19 cellular contexts compared by ENCODE assay signal in genomic region chrX:9392445-9392844, GRCh38.
"Had no signal": no experiment of that assay in that cellular context is flagged by ENCODE, and none has a peak within 500 bp of the region (broad histone marks: within the 10 kb centered on the region; RNA-seq: fewer than 3 reads in every experiment).

No MANE protein-coding gene starts in this region.

- H3K4me1 ChIP-seq: colonic mucosa, right atrium auricular region, sigmoid colon had no signal

- DNase-seq: colonic mucosa; dermis blood vessel endothelial cell; endodermal cell; erythroblast; foreskin melanocyte; head of caudate nucleus; hypothalamus; kidney glomerular epithelial cell; mammary epithelial cell; naive thymus-derived CD4-positive, alpha-beta T cell; ovary; sigmoid colon; small intestine; stimulated activated CD4-positive, alpha-beta T cell treated with anti-CD3 and anti-CD28 coated beads, Interleukin-12 subunit alpha, Interleukin-12 subunit beta, amount 100 ng/mL, for 4 hours; stimulated activated naive CD4-positive, alpha-beta T cell treated with Interleukin-2 at 50 U/mL for 16 hours; trophoblast cell had no signal

- H3K9me3 ChIP-seq: colonic mucosa, ovary, right atrium auricular region, sigmoid colon had no signal

- FAIRE-seq: endothelial cell of umbilical vein, islet of Langerhans, small intestine had no signal

- H3K36me3 ChIP-seq: colonic mucosa, ovary, right atrium auricular region, sigmoid colon had no signal

- H3K4me3 ChIP-seq: colonic mucosa, ovary, right atrium auricular region, sigmoid colon had no signal

- H3K27me3 ChIP-seq: colonic mucosa, ovary, right atrium auricular region, sigmoid colon had no signal

- H3K27ac ChIP-seq: colonic mucosa, ovary, right atrium auricular region, sigmoid colon had no signal

- ATAC-seq: naive thymus-derived CD4-positive, alpha-beta T cell had no signal
